In the genomic region with DNA sequence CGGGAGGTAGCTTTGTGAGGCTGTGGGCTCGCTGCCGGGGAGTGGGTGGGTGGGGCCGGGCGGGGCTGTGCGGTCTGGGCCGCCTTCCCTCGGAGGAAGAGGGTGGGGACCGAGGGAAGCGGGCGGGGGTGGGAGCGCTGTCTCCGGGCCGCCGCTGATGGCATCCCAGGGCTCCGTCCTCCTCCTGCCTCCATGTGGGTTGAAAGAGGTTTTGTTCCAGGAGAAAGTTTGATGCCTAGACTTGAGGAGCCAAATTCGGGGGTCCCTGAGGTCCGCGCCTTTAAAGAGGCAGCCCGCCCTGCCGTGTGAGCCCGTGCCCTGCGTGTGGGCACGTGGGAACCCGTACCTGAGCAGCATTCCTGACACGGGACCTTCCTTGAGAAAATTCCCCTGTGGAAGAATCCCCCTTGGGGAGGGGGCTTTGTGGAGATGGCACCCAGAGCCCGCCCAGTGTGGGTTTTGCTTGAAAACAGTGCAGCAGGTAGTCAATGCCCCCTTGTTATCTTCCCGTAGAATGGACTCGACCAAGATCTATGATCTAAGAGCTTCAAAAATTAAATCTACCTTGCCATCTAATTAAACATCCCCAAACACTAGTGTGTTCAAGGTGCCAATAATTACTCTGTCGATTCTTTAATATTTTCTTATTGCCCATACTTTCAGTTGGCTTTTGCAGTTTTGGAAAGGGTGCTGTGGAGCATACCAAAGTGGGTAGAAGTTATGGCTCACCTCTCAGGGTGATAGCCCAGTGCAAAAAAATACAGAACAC, we compare ENCODE assay signal across 7 cellular contexts.
DNase-seq lines count a peak whose midpoint lies in the region; ATAC-seq, FAIRE-seq and TF ChIP-seq lines count a peak whose summit lies in the region.

No MANE protein-coding gene starts in this region.

- peak overlapping the region; percentile 82 for H2AFZ ChIP-seq in astrocyte (ENCODE audit: low read depth, low read length)

- H3K27ac ChIP-seq in astrocyte (ENCODE audit: low read depth, low read length), result no peak overlapping the region
- H3K27ac ChIP-seq in kidney (ENCODE audit: low read depth in 2 of 2, low read length in 2 of 2), result no peak overlapping the region
- no peak overlapping the region for H3K27ac ChIP-seq in thymus (ENCODE audit: low read depth)

- H4K20me1 ChIP-seq in astrocyte (ENCODE audit: insufficient read depth, low read length), result no peaks in the 10 kb centered on the region

- H3K36me3 ChIP-seq in astrocyte (ENCODE audit: insufficient read depth, low read length) (no peaks in the 10 kb centered on the region), kidney (ENCODE audit: control insufficient read depth in 1 of 2, insufficient read depth in 2 of 2, low read length in 2 of 2) (no peaks in the 10 kb centered on the region), thymus (ENCODE audit: control insufficient read depth, insufficient read depth) (no peaks in the 10 kb centered on the region)

- H3K9ac ChIP-seq in astrocyte (ENCODE audit: low read length), result peak overlapping the region; percentile 61
- no peak overlapping the region for H3K9ac ChIP-seq in kidney (ENCODE audit: low read length in 2 of 2)

- H3K27me3 ChIP-seq in astrocyte (ENCODE audit: insufficient read depth, low read length), result peaks cover 34% of the 10 kb centered on the region
- peaks cover 24% of the 10 kb centered on the region for H3K27me3 ChIP-seq in thymus (ENCODE audit: control insufficient read depth, insufficient read depth)

- peak overlapping the region; percentile 85 for H3K4me3 Mint-ChIP-seq in astrocyte (ENCODE audit: unreplicated experiment)

- H3K4me2 ChIP-seq in astrocyte (ENCODE audit: low read length), result peak overlapping the region; percentile 88

- no peaks in the 10 kb centered on the region for H3K9me3 Mint-ChIP-seq in astrocyte (ENCODE audit: unreplicated experiment)

- TF ChIP-seq CTCF in astrocyte (IDR thresholded peaks at IDR 0.05; ENCODE audit: insufficient read depth, low read depth, low read length), result no peak
- no peak for TF ChIP-seq CTCF in kidney (IDR thresholded peaks at IDR 0.05; ENCODE audit: borderline replicate concordance, extremely low read depth, insufficient read depth)

- intact Hi-C loops in kidney (cut with DNase I), result no loop called here

- 9% methylated on average over 30 of the region's 30 CpGs for WGBS in thymus

- no peak for FAIRE-seq in astrocyte (lab: Jason Lieb, UNC)
- no peak for FAIRE-seq in kidney (lab: Jason Lieb, UNC)

- DNase-seq in astrocyte (ENCODE audit: low read depth), result no peak
- DNase-seq in kidney, result no peak
- no peak for DNase-seq in NK-92 (lab: John Stamatoyannopoulos, UW; ENCODE audit: unreplicated experiment)
- DNase-seq in NCI-H1092 treated with DMSO at 0.1 percent for 48 hours (lab: John Stamatoyannopoulos, UW), result no peak

- no peaks in the 10 kb centered on the region for H3K79me2 ChIP-seq in astrocyte (ENCODE audit: insufficient read depth, low read length)

- no peaks in the 10 kb centered on the region for H3K4me1 Mint-ChIP-seq in astrocyte (ENCODE audit: low read depth, unreplicated experiment)

- ATAC-seq in GM18867 (IDR thresholded peaks at IDR 0.05; ENCODE audit: unreplicated experiment), result peak; percentile 9
- peak; percentile 2 for ATAC-seq in HG03460 (IDR thresholded peaks at IDR 0.05; ENCODE audit: unreplicated experiment)

- H3K9me3 ChIP-seq in astrocyte (ENCODE audit: insufficient read depth, low read depth, low read length), result no peaks in the 10 kb centered on the region
- H3K9me3 ChIP-seq in kidney (ENCODE audit: control insufficient read depth in 1 of 2, low read length in 2 of 2), result no peaks in the 10 kb centered on the region
- no peaks in the 10 kb centered on the region for H3K9me3 ChIP-seq in thymus (ENCODE audit: control insufficient read depth)

- no peaks in the 10 kb centered on the region for H3K36me3 Mint-ChIP-seq in astrocyte (ENCODE audit: low read depth, unreplicated experiment)

- peaks cover 43% of the 10 kb centered on the region for H3K27me3 Mint-ChIP-seq in astrocyte (ENCODE audit: low read depth, unreplicated experiment)

- H3K4me3 ChIP-seq in astrocyte (ENCODE audit: insufficient read depth, low read depth, low read length) (peak overlapping the region; percentile 65), kidney (ENCODE audit: low read length in 2 of 2) (peak overlapping the region; percentile 40 to 73), thymus (ENCODE audit: low read length) (peak overlapping the region; percentile 67)

- no peak overlapping the region for H3K27ac Mint-ChIP-seq in astrocyte (ENCODE audit: unreplicated experiment)

- peaks cover 3% of the 10 kb centered on the region for H3K4me1 ChIP-seq in astrocyte (ENCODE audit: insufficient read depth, low read length)
- H3K4me1 ChIP-seq in kidney (ENCODE audit: control insufficient read depth in 1 of 2, insufficient read depth in 1 of 2, low read depth in 1 of 2, low read length in 2 of 2), result peaks cover 0 to 3% of the 10 kb centered on the region in 2 donors
- peaks cover 2% of the 10 kb centered on the region for H3K4me1 ChIP-seq in thymus (ENCODE audit: control insufficient read depth, insufficient read depth, low read length)
